16 cellular contexts compared by ENCODE assay signal in the genomic region with DNA sequence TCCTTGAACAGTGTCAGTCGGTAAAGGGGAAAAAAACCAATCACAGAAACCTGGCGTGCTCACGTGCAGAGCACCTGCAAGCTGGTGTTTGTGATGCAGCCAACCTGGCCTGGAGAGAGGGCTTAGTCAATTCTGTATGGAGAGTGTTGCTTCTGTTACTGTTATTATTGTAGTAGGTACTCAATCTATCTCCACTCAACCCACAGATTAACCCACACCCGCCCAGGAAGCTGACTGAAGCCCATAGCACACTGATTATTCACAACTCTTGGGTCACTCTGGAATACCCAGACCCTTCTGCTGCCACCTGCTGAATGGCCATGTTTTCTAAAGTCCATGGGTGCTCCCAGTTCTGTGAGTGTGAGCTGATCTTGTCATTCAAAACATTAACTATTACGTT.
"Had no signal": no experiment of that assay in that cellular context is flagged by ENCODE, and none has a peak within 500 bp of the region (broad histone marks: within the 10 kb centered on the region; RNA-seq: fewer than 3 reads in every experiment).

No MANE protein-coding gene starts in this region.

- H3K27ac Mint-ChIP-seq: activated naive CD4-positive, alpha-beta T cell treated with anti-CD3 and anti-CD28 coated beads, Interleukin-2, amount 10 ng/mL, durations not matched to agents 7 days and 5 days; memory B cell; naive thymus-derived CD8-positive, alpha-beta T cell had no signal

- H3K27me3 Mint-ChIP-seq: activated naive CD4-positive, alpha-beta T cell treated with anti-CD3 and anti-CD28 coated beads, Interleukin-2, amount 10 ng/mL, durations not matched to agents 7 days and 5 days had no signal

- H3K36me3 ChIP-seq: cardiac muscle cell, neutrophil, transverse colon, vagina had no signal

- DNase-seq: activated naive CD4-positive, alpha-beta T cell treated with anti-CD3 and anti-CD28 coated beads, Interleukin-2, amount 10 ng/mL, durations not matched to agents 7 days and 5 days; activated T-cell treated with anti-CD3 and anti-CD28 coated beads for 4 hours; erythroblast; naive thymus-derived CD8-positive, alpha-beta T cell; stimulated activated CD4-positive, alpha-beta T cell treated with anti-CD3 and anti-CD28 coated beads, Interleukin-4, amount 100 ng/mL, for 1 hour; stimulated activated naive CD4-positive, alpha-beta T cell treated with Interleukin-2 at 50 U/mL for 16 hours; substantia nigra; T-helper 9 cell; transverse colon had no signal

- FAIRE-seq: astrocyte, islet of Langerhans had no signal

- H3K4me3 ChIP-seq: cardiac muscle cell, transverse colon, vagina had no signal

- H3K27ac ChIP-seq: cardiac muscle cell, neutrophil, transverse colon, vagina had no signal

- H3K4me1 Mint-ChIP-seq: memory B cell had no signal

- H3K4me1 ChIP-seq: transverse colon, vagina had no signal

- H3K36me3 Mint-ChIP-seq: memory B cell had no signal

- H3K9me3 ChIP-seq: neutrophil, transverse colon, vagina had no signal

- H3K27me3 ChIP-seq: cardiac muscle cell, neutrophil, transverse colon, vagina had no signal

- ATAC-seq: activated CD4-positive, CD25-positive, alpha-beta regulatory T cell treated with anti-CD3 and anti-CD28 coated beads, Interleukin-2, amount 50 U/mL, for 24 hours; naive thymus-derived CD8-positive, alpha-beta T cell had no signal

- H3K4me3 Mint-ChIP-seq: activated naive CD4-positive, alpha-beta T cell treated with anti-CD3 and anti-CD28 coated beads, Interleukin-2, amount 10 ng/mL, durations not matched to agents 7 days and 5 days; memory B cell; naive thymus-derived CD8-positive, alpha-beta T cell had no signal
